ENCODE assay signal across 2 cellular contexts in genomic region chr15:69537085-69537484, GRCh38.
TF ChIP-seq lines count a peak whose summit lies in the region.

No MANE protein-coding gene starts in this region.

TF ChIP-seq in SK-N-SH, 30 proteins besides CTCF, POLR2A, EP300 and RAD21 (continued from another document):
- no peak for TF ChIP-seq ZBTB33 (IDR thresholded peaks at IDR 0.05; ENCODE audit: borderline replicate concordance, low read depth)
TF ChIP-seq in SK-N-SH: peak in this region for 1.

TF ChIP-seq in SK-N-SH treated with all-trans-retinoic acid at 6 μM for 48 hours, 23 proteins besides CTCF, POLR2A, EP300 and RAD21 (continued from another document):
- TF ChIP-seq TSHZ2 (CRISPR knock-in tag; IDR thresholded peaks at IDR 0.05): no peak
- TF ChIP-seq ZC3H10 (CRISPR knock-in tag; IDR thresholded peaks at IDR 0.05): no peak
- no peak for TF ChIP-seq CSRNP3 (CRISPR knock-in tag; IDR thresholded peaks at IDR 0.05)
- TF ChIP-seq PPARA (CRISPR knock-in tag; IDR thresholded peaks at IDR 0.05; ENCODE audit: borderline replicate concordance): no peak
- no peak for TF ChIP-seq CREB5 (CRISPR knock-in tag; IDR thresholded peaks at IDR 0.05; ENCODE audit: low read depth)
- no peak for TF ChIP-seq ARNTL (CRISPR knock-in tag; IDR thresholded peaks at IDR 0.05; ENCODE audit: borderline replicate concordance, low read depth)
- TF ChIP-seq POU6F1 (CRISPR knock-in tag; IDR thresholded peaks at IDR 0.05; ENCODE audit: borderline replicate concordance, low read depth): no peak
- TF ChIP-seq ZFP3 (CRISPR knock-in tag; IDR thresholded peaks at IDR 0.05): no peak
- no peak for TF ChIP-seq ZFP30 (CRISPR knock-in tag; IDR thresholded peaks at IDR 0.05)
- no peak for TF ChIP-seq TCF4 (CRISPR knock-in tag; IDR thresholded peaks at IDR 0.05; ENCODE audit: borderline replicate concordance)
- TF ChIP-seq SNAI2 (CRISPR knock-in tag; IDR thresholded peaks at IDR 0.05): no peak
